21 cellular contexts compared by ENCODE assay signal in genomic region chr2:101811226-101812015, GRCh38.
DNase-seq lines count a peak whose midpoint lies in the region; ATAC-seq, FAIRE-seq and TF ChIP-seq lines count a peak whose summit lies in the region.
"Had no signal": no experiment of that assay in that cellular context is flagged by ENCODE, and none has a peak within 500 bp of the region (broad histone marks: within the 10 kb centered on the region; RNA-seq: fewer than 3 reads in every experiment).

No MANE protein-coding gene starts in this region.

- peak overlapping the region; percentile 5 for H3K27ac Mint-ChIP-seq in activated naive CD8-positive, alpha-beta T cell
- H3K27ac Mint-ChIP-seq in activated naive CD8-positive, alpha-beta T cell treated with anti-CD3 and anti-CD28 coated beads for 36 hours: no peak overlapping the region
- H3K27ac Mint-ChIP-seq in T-helper 17 cell: peak overlapping the region; percentile 60
- H3K27ac Mint-ChIP-seq in glutamatergic neuron (ENCODE audit: unreplicated experiment): peak overlapping the region; percentile 67

- no peak overlapping the region for H3K4me3 Mint-ChIP-seq in activated naive CD8-positive, alpha-beta T cell
- H3K4me3 Mint-ChIP-seq in activated naive CD8-positive, alpha-beta T cell treated with anti-CD3 and anti-CD28 coated beads for 36 hours: no peak overlapping the region
- H3K4me3 Mint-ChIP-seq in T-helper 17 cell (no peak overlapping the region), glutamatergic neuron (ENCODE audit: unreplicated experiment) (peak overlapping the region; percentile 22)

- ATAC-seq in T-helper 17 cell (no peak), GM21786 (IDR thresholded peaks at IDR 0.05; ENCODE audit: unreplicated experiment) (no peak)
- ATAC-seq: naive thymus-derived CD8-positive, alpha-beta T cell had no signal

- TF ChIP-seq CTCF in glutamatergic neuron (IDR thresholded peaks at IDR 0.05; ENCODE audit: partially characterized antibody, unreplicated experiment) (no peak), foreskin fibroblast (IDR thresholded peaks at IDR 0.05; ENCODE audit: low read depth, low read length) (no peak)

- no peak for DNase-seq in activated naive CD8-positive, alpha-beta T cell treated with anti-CD3 and anti-CD28 coated beads for 36 hours
- no peak for DNase-seq in T-helper 17 cell
- no peak for DNase-seq in glutamatergic neuron
- DNase-seq in urothelium cell line (ENCODE audit: low spot score): no peak
- no peak for DNase-seq in foreskin fibroblast
- no peak for DNase-seq in DMS53 treated with DMSO at 0.1 percent for 48 hours (lab: John Stamatoyannopoulos, UW; ENCODE audit: unreplicated experiment)
- DNase-seq: activated CD4-positive, alpha-beta T cell treated with anti-CD3 and anti-CD28 coated beads, Interleukin-2, amount 50 U/mL, for 1 hour; activated CD8-positive, alpha-beta memory T cell treated with anti-CD3 and anti-CD28 coated beads, Interleukin-2, amount 50 U/mL, for 48 hours; cortex of kidney; DMS53; mammary epithelial cell; MM.1S; naive thymus-derived CD8-positive, alpha-beta T cell; NCI-H187 treated with DMSO at 0.1 percent for 48 hours; NCI-H510A; posterior cingulate gyrus; stimulated activated CD4-positive, alpha-beta T cell treated with anti-CD3 and anti-CD28 coated beads, Interleukin-2, amount 100 ng/mL, for 48 hours had no signal

- FAIRE-seq in urothelium cell line (lab: Jason Lieb, UNC): peak; percentile 17
- FAIRE-seq: endothelial cell of umbilical vein had no signal

- peaks cover 70% of the 10 kb centered on the region for H3K4me1 Mint-ChIP-seq in activated naive CD8-positive, alpha-beta T cell (ENCODE audit: low read depth)
- H3K4me1 Mint-ChIP-seq in activated naive CD8-positive, alpha-beta T cell treated with anti-CD3 and anti-CD28 coated beads for 36 hours: peaks cover 51% of the 10 kb centered on the region
- H3K4me1 Mint-ChIP-seq in T-helper 17 cell (peaks cover 39% of the 10 kb centered on the region), glutamatergic neuron (ENCODE audit: low read depth, unreplicated experiment) (peaks cover 76% of the 10 kb centered on the region)

- peaks cover 2% of the 10 kb centered on the region for H3K9me3 ChIP-seq in T-helper 17 cell (ENCODE audit: control insufficient read depth, low read length, poor library complexity, severe bottlenecking)
- H3K9me3 ChIP-seq: vagina had no signal

- H3K36me3 Mint-ChIP-seq in activated naive CD8-positive, alpha-beta T cell: no peaks in the 10 kb centered on the region
- peaks cover 34% of the 10 kb centered on the region for H3K36me3 Mint-ChIP-seq in activated naive CD8-positive, alpha-beta T cell treated with anti-CD3 and anti-CD28 coated beads for 36 hours
- H3K36me3 Mint-ChIP-seq in T-helper 17 cell (ENCODE audit: low read depth): no peaks in the 10 kb centered on the region
- H3K36me3 Mint-ChIP-seq in glutamatergic neuron (ENCODE audit: unreplicated experiment): no peaks in the 10 kb centered on the region

- no peak overlapping the region for H3K4me3 ChIP-seq in foreskin fibroblast (ENCODE audit: low read depth in 1 of 2, low read length in 2 of 2)
- H3K4me3 ChIP-seq: vagina had no signal

- no peaks in the 10 kb centered on the region for H3K27me3 Mint-ChIP-seq in activated naive CD8-positive, alpha-beta T cell
- no peaks in the 10 kb centered on the region for H3K27me3 Mint-ChIP-seq in activated naive CD8-positive, alpha-beta T cell treated with anti-CD3 and anti-CD28 coated beads for 36 hours
- H3K27me3 Mint-ChIP-seq in T-helper 17 cell (no peaks in the 10 kb centered on the region), glutamatergic neuron (ENCODE audit: unreplicated experiment) (peaks cover 27% of the 10 kb centered on the region)
- H3K27me3 Mint-ChIP-seq: naive thymus-derived CD8-positive, alpha-beta T cell had no signal

- H3K9me3 Mint-ChIP-seq in activated naive CD8-positive, alpha-beta T cell (ENCODE audit: low read depth): no peaks in the 10 kb centered on the region
- H3K9me3 Mint-ChIP-seq in activated naive CD8-positive, alpha-beta T cell treated with anti-CD3 and anti-CD28 coated beads for 36 hours: peaks cover 7% of the 10 kb centered on the region
- H3K9me3 Mint-ChIP-seq in glutamatergic neuron (ENCODE audit: unreplicated experiment): peaks cover 20% of the 10 kb centered on the region
- H3K9me3 Mint-ChIP-seq: naive thymus-derived CD8-positive, alpha-beta T cell had no signal
